ENCODE assay signal across 7 cellular contexts in the genomic region with DNA sequence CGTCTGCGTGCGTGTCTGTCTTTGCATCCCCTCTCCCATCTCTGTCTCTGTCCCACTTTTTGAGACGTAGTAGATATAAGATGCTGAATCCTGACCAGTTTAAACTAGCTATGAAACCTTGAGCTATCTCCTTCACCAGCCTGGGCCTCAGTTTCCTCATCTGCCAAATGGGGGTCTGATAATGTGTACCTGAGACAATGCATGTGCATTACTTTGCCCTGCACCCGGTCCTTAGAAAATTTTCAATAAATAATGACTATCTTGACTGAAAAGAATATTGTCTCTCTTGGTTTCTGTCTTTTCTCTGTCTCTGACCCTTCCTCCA. TPM values are rescaled to one million over a fixed set of nuclear protein-coding genes. Genes with fewer than 3 reads are reported as not detected.
A peak's percentile ranks its signal among the peaks of the same experiment; 100 is the strongest.
DNase-seq lines count a peak whose midpoint lies in the region; ATAC-seq and TF ChIP-seq lines count a peak whose summit lies in the region.

No MANE protein-coding gene starts in this region.

- H3K4me3 ChIP-seq in HFF-Myc (replicated peaks; ENCODE audit: low read depth, low read length): peak overlapping the region; percentile 76
- H3K4me3 ChIP-seq in iPS-15b (ENCODE audit: low read depth, low read length): peak overlapping the region; percentile 78

- peak overlapping the region; percentile 91 for H3K4me3 Mint-ChIP-seq in activated T-helper 17 cell treated with anti-CD3 and anti-CD28 coated beads, Interleukin-2, amount 50 U/mL, for 72 hours
- H3K4me3 Mint-ChIP-seq in stimulated activated memory B cell treated with anti-CD40 and anti-IgM and Interleukin-4, amounts not matched to agents 10 μg/mL and 1 μg/mL and 100 μg/mL, for 72 hours: peak overlapping the region; percentile 90

- no peaks in the 10 kb centered on the region for H3K9me3 Mint-ChIP-seq in activated T-helper 17 cell treated with anti-CD3 and anti-CD28 coated beads, Interleukin-2, amount 50 U/mL, for 72 hours
- no peaks in the 10 kb centered on the region for H3K9me3 Mint-ChIP-seq in stimulated activated memory B cell treated with anti-CD40 and anti-IgM and Interleukin-4, amounts not matched to agents 10 μg/mL and 1 μg/mL and 100 μg/mL, for 72 hours

- H3K36me3 Mint-ChIP-seq in activated T-helper 17 cell treated with anti-CD3 and anti-CD28 coated beads, Interleukin-2, amount 50 U/mL, for 72 hours (ENCODE audit: low read depth): peaks cover 5% of the 10 kb centered on the region
- H3K36me3 Mint-ChIP-seq in stimulated activated memory B cell treated with anti-CD40 and anti-IgM and Interleukin-4, amounts not matched to agents 10 μg/mL and 1 μg/mL and 100 μg/mL, for 72 hours: no peaks in the 10 kb centered on the region

- no peak for DNase-seq in HFF-Myc (ENCODE audit: extremely low read depth, low read depth)
- DNase-seq in NCI-H2107 treated with DMSO at 0.1 percent for 48 hours (lab: John Stamatoyannopoulos, UW; ENCODE audit: unreplicated experiment): no peak
- DNase-seq in OCI-M1 (lab: John Stamatoyannopoulos, UW): no peak
- DNase-seq in activated gamma-delta T cell (lab: John Stamatoyannopoulos, UW): no peak

- no peaks in the 10 kb centered on the region for H3K36me3 ChIP-seq in iPS-15b (ENCODE audit: control insufficient read depth, insufficient read depth, low read length)

- no peaks in the 10 kb centered on the region for H3K9me3 ChIP-seq in iPS-15b (ENCODE audit: control insufficient read depth, insufficient read depth, low read length)

- ATAC-seq in activated T-helper 17 cell treated with anti-CD3 and anti-CD28 coated beads, Interleukin-2, amount 50 U/mL, for 72 hours (replicated peaks): no peak
- ATAC-seq in stimulated activated memory B cell treated with anti-CD40 and anti-IgM and Interleukin-4, amounts not matched to agents 10 μg/mL and 1 μg/mL and 100 μg/mL, for 72 hours: no peak

- H3K9ac ChIP-seq in iPS-15b (ENCODE audit: low read depth, low read length): no peak overlapping the region

- no peaks in the 10 kb centered on the region for H3K4me1 ChIP-seq in iPS-15b (ENCODE audit: control insufficient read depth, insufficient read depth, low read length)

- H3K27me3 ChIP-seq in iPS-15b (ENCODE audit: control insufficient read depth, insufficient read depth, low read length): no peaks in the 10 kb centered on the region

- peak overlapping the region; percentile 82 for H3K27ac Mint-ChIP-seq in activated T-helper 17 cell treated with anti-CD3 and anti-CD28 coated beads, Interleukin-2, amount 50 U/mL, for 72 hours
- peak overlapping the region; percentile 88 for H3K27ac Mint-ChIP-seq in stimulated activated memory B cell treated with anti-CD40 and anti-IgM and Interleukin-4, amounts not matched to agents 10 μg/mL and 1 μg/mL and 100 μg/mL, for 72 hours

- peaks cover 5% of the 10 kb centered on the region for H3K4me1 Mint-ChIP-seq in activated T-helper 17 cell treated with anti-CD3 and anti-CD28 coated beads, Interleukin-2, amount 50 U/mL, for 72 hours
- peaks cover 9% of the 10 kb centered on the region for H3K4me1 Mint-ChIP-seq in stimulated activated memory B cell treated with anti-CD40 and anti-IgM and Interleukin-4, amounts not matched to agents 10 μg/mL and 1 μg/mL and 100 μg/mL, for 72 hours

- no peaks in the 10 kb centered on the region for H3K27me3 Mint-ChIP-seq in activated T-helper 17 cell treated with anti-CD3 and anti-CD28 coated beads, Interleukin-2, amount 50 U/mL, for 72 hours
- no peaks in the 10 kb centered on the region for H3K27me3 Mint-ChIP-seq in stimulated activated memory B cell treated with anti-CD40 and anti-IgM and Interleukin-4, amounts not matched to agents 10 μg/mL and 1 μg/mL and 100 μg/mL, for 72 hours

- no peak for TF ChIP-seq CTCF in HFF-Myc (IDR thresholded peaks at IDR 0.05; ENCODE audit: low read depth, low read length, missing control alignments)

RNA-seq across cellular contexts. Expression of a gene that starts 0.6 kb away (rescaled TPM):
- total RNA-seq in activated T-helper 17 cell treated with anti-CD3 and anti-CD28 coated beads, Interleukin-2, amount 50 U/mL, for 72 hours: 10 to 100 TPM; 18.6 to 44.9 TPM

RNA-seq across cellular contexts. Expression of a gene that starts 12.4 kb away (rescaled TPM):
- total RNA-seq in activated T-helper 17 cell treated with anti-CD3 and anti-CD28 coated beads, Interleukin-2, amount 50 U/mL, for 72 hours: 100 to 1,000 TPM in 1 of 2 donors, 10 to 100 TPM in 1; 28.2 to 134 TPM

RNA-seq across cellular contexts. Expression of a gene that starts 46.0 kb away (rescaled TPM):
- not detected for total RNA-seq in activated T-helper 17 cell treated with anti-CD3 and anti-CD28 coated beads, Interleukin-2, amount 50 U/mL, for 72 hours
